In the genomic region with DNA sequence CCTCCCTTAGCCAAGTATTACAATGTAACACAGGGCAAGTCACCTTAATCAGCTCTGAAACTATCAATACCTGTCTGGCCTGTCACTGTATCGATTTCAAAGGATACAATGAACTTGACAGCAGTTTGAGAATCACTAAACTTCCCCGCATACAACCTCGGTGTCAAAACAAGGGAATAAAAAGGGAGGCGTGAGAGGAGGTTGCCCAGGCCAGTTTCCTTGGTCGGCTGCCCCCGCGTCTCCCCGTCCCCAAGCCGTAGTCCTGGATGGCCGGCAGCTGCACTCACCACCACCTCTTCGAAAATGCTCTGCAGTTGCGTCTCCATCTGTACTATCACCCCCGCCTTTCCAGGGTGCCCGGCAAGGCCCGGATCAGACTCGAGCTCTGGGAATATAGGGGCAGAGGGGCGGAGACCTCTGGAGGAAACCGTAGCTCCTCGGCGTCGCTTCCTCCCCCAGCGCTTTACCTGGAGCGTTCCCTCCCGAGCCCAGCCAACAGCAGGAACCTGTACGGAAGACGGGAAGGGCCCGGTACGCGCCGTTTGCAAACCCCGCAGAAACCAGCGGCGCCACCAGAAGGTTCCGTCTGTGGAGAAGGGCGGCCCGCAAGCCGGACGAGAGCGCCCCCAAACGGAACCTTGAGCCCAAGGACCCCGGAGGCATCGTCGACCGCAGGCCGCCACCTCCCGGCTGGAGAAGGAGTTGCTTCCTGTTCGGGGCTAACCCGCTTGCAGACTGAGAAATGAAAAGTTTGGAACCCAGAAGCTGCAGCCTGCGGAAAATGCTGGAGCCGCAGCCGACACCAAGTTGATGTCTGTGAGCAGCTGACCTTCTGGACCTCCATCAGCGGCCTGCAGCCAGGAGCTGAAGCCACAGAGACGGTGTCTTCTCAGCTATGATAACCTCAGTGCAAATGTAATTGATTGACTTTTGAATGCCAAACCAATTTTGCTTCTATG, we compare ENCODE assay signal across 8 cellular contexts. TPM values are rescaled to one million over a fixed set of nuclear protein-coding genes. Genes with fewer than 3 reads are reported as not detected.
DNase-seq lines count a peak whose midpoint lies in the region; ATAC-seq and TF ChIP-seq lines count a peak whose summit lies in the region.

A gene with protein sequence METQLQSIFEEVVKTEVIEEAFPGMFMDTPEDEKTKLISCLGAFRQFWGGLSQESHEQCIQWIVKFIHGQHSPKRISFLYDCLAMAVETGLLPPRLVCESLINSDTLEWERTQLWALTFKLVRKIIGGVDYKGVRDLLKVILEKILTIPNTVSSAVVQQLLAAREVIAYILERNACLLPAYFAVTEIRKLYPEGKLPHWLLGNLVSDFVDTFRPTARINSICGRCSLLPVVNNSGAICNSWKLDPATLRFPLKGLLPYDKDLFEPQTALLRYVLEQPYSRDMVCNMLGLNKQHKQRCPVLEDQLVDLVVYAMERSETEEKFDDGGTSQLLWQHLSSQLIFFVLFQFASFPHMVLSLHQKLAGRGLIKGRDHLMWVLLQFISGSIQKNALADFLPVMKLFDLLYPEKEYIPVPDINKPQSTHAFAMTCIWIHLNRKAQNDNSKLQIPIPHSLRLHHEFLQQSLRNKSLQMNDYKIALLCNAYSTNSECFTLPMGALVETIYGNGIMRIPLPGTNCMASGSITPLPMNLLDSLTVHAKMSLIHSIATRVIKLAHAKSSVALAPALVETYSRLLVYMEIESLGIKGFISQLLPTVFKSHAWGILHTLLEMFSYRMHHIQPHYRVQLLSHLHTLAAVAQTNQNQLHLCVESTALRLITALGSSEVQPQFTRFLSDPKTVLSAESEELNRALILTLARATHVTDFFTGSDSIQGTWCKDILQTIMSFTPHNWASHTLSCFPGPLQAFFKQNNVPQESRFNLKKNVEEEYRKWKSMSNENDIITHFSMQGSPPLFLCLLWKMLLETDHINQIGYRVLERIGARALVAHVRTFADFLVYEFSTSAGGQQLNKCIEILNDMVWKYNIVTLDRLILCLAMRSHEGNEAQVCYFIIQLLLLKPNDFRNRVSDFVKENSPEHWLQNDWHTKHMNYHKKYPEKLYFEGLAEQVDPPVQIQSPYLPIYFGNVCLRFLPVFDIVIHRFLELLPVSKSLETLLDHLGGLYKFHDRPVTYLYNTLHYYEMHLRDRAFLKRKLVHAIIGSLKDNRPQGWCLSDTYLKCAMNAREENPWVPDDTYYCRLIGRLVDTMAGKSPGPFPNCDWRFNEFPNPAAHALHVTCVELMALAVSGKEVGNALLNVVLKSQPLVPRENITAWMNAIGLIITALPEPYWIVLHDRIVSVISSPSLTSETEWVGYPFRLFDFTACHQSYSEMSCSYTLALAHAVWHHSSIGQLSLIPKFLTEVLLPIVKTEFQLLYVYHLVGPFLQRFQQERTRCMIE (N-terminal part only) (minus strand): TSS at position 519 of the 959 bp plus-strand sequence. CDS start 193 bp downstream, at position 326.

- H3K4me3 Mint-ChIP-seq in endodermal cell: peak within 1 kb of the TSS; percentile 98

- H3K27ac ChIP-seq in HUES48 (ENCODE audit: low read depth, low read length): peak within 1 kb of the TSS; percentile 90
- H3K27ac ChIP-seq in endodermal cell (ENCODE audit: low read depth, low read length): peak within 1 kb of the TSS; percentile 9

- TF ChIP-seq CTCF in endodermal cell (conservative IDR thresholded peaks at IDR 0.05): peak; percentile 99

- peaks cover 24% of the 10 kb centered on the region for H3K36me3 ChIP-seq in HUES48 (ENCODE audit: control insufficient read depth, insufficient read depth, low read length)
- H3K36me3 ChIP-seq in NT2/D1 (ENCODE audit: insufficient read depth, insufficient read length, low read length): peaks cover 33% of the 10 kb centered on the region
- peaks cover 30% of the 10 kb centered on the region for H3K36me3 ChIP-seq in endodermal cell (ENCODE audit: control insufficient read depth, insufficient read depth, low read length)

- H3K4me3 ChIP-seq in HUES48 (ENCODE audit: low read depth, low read length) (peak within 1 kb of the TSS; percentile 91), NT2/D1 (ENCODE audit: insufficient read length, low read depth) (peak within 1 kb of the TSS; percentile 87), endodermal cell (ENCODE audit: low read length) (peak within 1 kb of the TSS; percentile 95)

- H3K4me1 ChIP-seq in HUES48 (ENCODE audit: control insufficient read depth, insufficient read depth, low read length) (peaks cover 7% of the 10 kb centered on the region), NT2/D1 (ENCODE audit: insufficient read depth, insufficient read length) (no peaks in the 10 kb centered on the region), endodermal cell (ENCODE audit: control insufficient read depth, insufficient read depth, low read length) (no peaks in the 10 kb centered on the region)

- H3K36me3 Mint-ChIP-seq in endodermal cell (ENCODE audit: low read depth): peaks cover 9% of the 10 kb centered on the region

- H3K4me1 Mint-ChIP-seq in endodermal cell: peaks cover 2% of the 10 kb centered on the region

- H3K9ac ChIP-seq in HUES48 (ENCODE audit: low read depth, low read length): peak within 1 kb of the TSS; percentile 80
- peak within 1 kb of the TSS; percentile 87 for H3K9ac ChIP-seq in NT2/D1 (ENCODE audit: insufficient read length, low read depth)
- peak within 1 kb of the TSS; percentile 86 for H3K9ac ChIP-seq in endodermal cell (ENCODE audit: extremely low read depth, low read length, poor library complexity, severe bottlenecking)

- no peaks in the 10 kb centered on the region for H3K27me3 Mint-ChIP-seq in endodermal cell (ENCODE audit: insufficient read depth)

- DNase-seq in D341Med (ENCODE audit: low spot score): peak; percentile 94
- peak; percentile 89 for DNase-seq in NT2/D1 (ENCODE audit: low read depth, low spot score)
- peak; percentile 80 for DNase-seq in activated CD8-positive, alpha-beta memory T cell treated with anti-CD3 and anti-CD28 coated beads, Interleukin-2, amount 50 U/mL, for 1 hour (ENCODE audit: extremely low read depth)
- DNase-seq in endodermal cell: peak; percentile 99
- peak; percentile 98 for DNase-seq in mesenteric fat pad (ENCODE audit: low spot score)
- peak; percentile 97 for DNase-seq in stimulated activated CD8-positive, alpha-beta memory T cell treated with anti-CD3 and anti-CD28 coated beads, Interleukin-15, amount 100 ng/mL, for 24 hours (ENCODE audit: low read depth)

- peak; percentile 98 for ATAC-seq in GM21390 (IDR thresholded peaks at IDR 0.05; ENCODE audit: unreplicated experiment)

- H3K27ac Mint-ChIP-seq in endodermal cell: peak within 1 kb of the TSS; percentile 98

- H3K27me3 ChIP-seq in HUES48 (ENCODE audit: control insufficient read depth, insufficient read depth, low read length) (no peaks in the 10 kb centered on the region), NT2/D1 (ENCODE audit: insufficient read depth, insufficient read length) (no peaks in the 10 kb centered on the region), endodermal cell (ENCODE audit: control insufficient read depth, insufficient read depth, low read length, poor library complexity, severe bottlenecking) (no peaks in the 10 kb centered on the region)

- 1 to 2% methylated on average over 21 to 53 of the region's 53 CpGs for WGBS in endodermal cell (ENCODE audit: insufficient coverage in 1 of 2, insufficient read length in 1 of 2), 2 experiments

- H3K9me3 Mint-ChIP-seq in endodermal cell: no peaks in the 10 kb centered on the region

- no peaks in the 10 kb centered on the region for H3K9me3 ChIP-seq in HUES48 (ENCODE audit: control insufficient read depth, insufficient read depth, low read length)
- no peaks in the 10 kb centered on the region for H3K9me3 ChIP-seq in NT2/D1 (ENCODE audit: insufficient read depth, low read length)
- H3K9me3 ChIP-seq in endodermal cell (ENCODE audit: control insufficient read depth, low read length): no peaks in the 10 kb centered on the region

RNA-seq across cellular contexts. Expression of the gene that starts here (rescaled TPM):
- total RNA-seq in endodermal cell: 10 to 100 TPM; 23.3 to 26.2 TPM
- polyA plus RNA-seq in endodermal cell (2013, experiment 1 of 2): 26.7 TPM
- 21.8 TPM for polyA plus RNA-seq in endodermal cell (2013, experiment 2 of 2)
- total RNA-seq in mesenteric fat pad: 19.3 TPM

Comparison
In these comparisons a context has a peak if more than half of its experiments do, and no peak if none do; other contexts are left out.
1. Peak in every context shown above with its lines: DNase-seq, ATAC-seq, H3K4me3 ChIP-seq and H3K27ac ChIP-seq.